ENCODE assay signal across 23 cellular contexts in genomic region chr1:64757213-64757612, GRCh38.
"Had no signal": no experiment of that assay in that cellular context is flagged by ENCODE, and none has a peak within 500 bp of the region (broad histone marks: within the 10 kb centered on the region; RNA-seq: fewer than 3 reads in every experiment).

No MANE protein-coding gene starts in this region.

- H3K27ac ChIP-seq: ascending aorta, breast epithelium, sigmoid colon, spleen, thyroid gland, VCaP had no signal

- H3K36me3 ChIP-seq: ascending aorta, breast epithelium, sigmoid colon, spleen, thyroid gland had no signal

- H3K9me3 ChIP-seq: ascending aorta, breast epithelium, sigmoid colon, thyroid gland had no signal

- FAIRE-seq: urothelium cell line had no signal

- DNase-seq: activated CD4-positive, alpha-beta T cell treated with anti-CD3 and anti-CD28 coated beads for 1 hour; activated CD8-positive, alpha-beta memory T cell treated with anti-CD3 and anti-CD28 coated beads for 24 hours; activated CD8-positive, alpha-beta memory T cell treated with anti-CD3 and anti-CD28 coated beads, Interleukin-2, amount 50 U/mL, for 48 hours; activated effector memory CD4-positive, alpha-beta T cell treated with Interleukin-2 at 50 U/mL for 16 hours; activated naive CD4-positive, alpha-beta T cell treated with anti-CD3 and anti-CD28 coated beads, Interleukin-2, amount 10 ng/mL, durations not matched to agents 7 days and 5 days; activated naive CD8-positive, alpha-beta T cell treated with anti-CD3 and anti-CD28 coated beads, Interleukin-2, amount 50 U/mL, for 24 hours; activated T-cell treated with anti-CD3 and anti-CD28 coated beads, Interleukin-2, amount 50 U/mL, for 48 hours; cerebellar nuclear complex; effector CD4-positive, alpha-beta T cell; foreskin fibroblast; naive thymus-derived CD4-positive, alpha-beta T cell; sigmoid colon; spleen; stimulated activated CD8-positive, alpha-beta memory T cell treated with anti-CD3 and anti-CD28 coated beads, Interleukin-4, amount 100 ng/mL, for 48 hours; stimulated activated naive CD4-positive, alpha-beta T cell treated with Interleukin-2 at 50 U/mL for 16 hours; T-helper 1 cell; T-helper 9 cell; thyroid gland had no signal

- H3K4me3 ChIP-seq: ascending aorta, breast epithelium, sigmoid colon, spleen, thyroid gland had no signal

- H3K4me1 ChIP-seq: breast epithelium, sigmoid colon, thyroid gland had no signal

- H3K27me3 ChIP-seq: ascending aorta, breast epithelium, sigmoid colon, spleen, thyroid gland had no signal

- ATAC-seq: activated naive CD8-positive, alpha-beta T cell treated with anti-CD3 and anti-CD28 coated beads, Interleukin-2, amount 50 U/mL, for 24 hours; esophagus mucosa; naive thymus-derived CD4-positive, alpha-beta T cell had no signal
